24 cellular contexts compared by ENCODE assay signal in the genomic region with DNA sequence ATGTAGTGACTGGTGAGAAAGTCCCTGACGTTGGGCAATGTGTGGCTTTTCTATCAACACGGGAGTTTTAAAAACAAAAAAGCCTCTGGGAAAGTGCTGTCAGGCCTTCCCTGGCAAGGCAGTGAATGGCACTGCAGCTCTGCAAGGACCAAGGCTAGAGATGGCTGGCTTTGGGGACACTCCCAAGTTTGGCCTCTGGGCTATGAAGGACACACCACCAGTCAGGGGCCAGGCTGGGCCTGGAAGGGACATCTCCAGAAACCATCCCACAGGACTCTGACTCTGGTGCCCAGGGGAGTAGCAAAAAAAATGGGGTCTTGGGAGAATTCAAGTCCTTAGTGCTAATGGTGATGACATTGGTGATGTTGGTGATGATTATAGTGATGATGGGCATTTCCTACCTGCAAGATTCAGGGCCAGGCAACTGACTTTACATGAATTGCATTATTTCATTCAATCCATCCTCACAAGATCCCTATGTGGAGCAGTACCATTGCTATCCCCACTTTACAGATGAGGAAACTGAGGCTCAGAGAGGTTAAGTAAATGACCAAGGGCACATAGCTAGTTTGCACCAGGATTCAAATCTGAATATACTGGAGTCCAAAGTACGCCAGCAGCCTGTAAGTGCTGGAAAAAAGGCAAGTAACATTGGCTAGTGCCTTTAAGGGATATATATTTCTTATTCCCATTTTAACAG. TPM values are rescaled to one million over a fixed set of nuclear protein-coding genes. Genes with fewer than 3 reads are reported as not detected.
DNase-seq lines count a peak whose midpoint lies in the region; ATAC-seq, FAIRE-seq and TF ChIP-seq lines count a peak whose summit lies in the region.
"Had no signal": no experiment of that assay in that cellular context is flagged by ENCODE, and none has a peak within 500 bp of the region (broad histone marks: within the 10 kb centered on the region; RNA-seq: fewer than 3 reads in every experiment).

No MANE protein-coding gene starts in this region.

- no peak for TF ChIP-seq RAD21 in K562 (CRISPR knock-in tag; conservative IDR thresholded peaks at IDR 0.05 in 1 of 2, IDR thresholded peaks at IDR 0.05 in 1 of 2)

- in situ Hi-C loops in K562 (cut with MboI): no loop called here

- peaks cover 28% of the 10 kb centered on the region for H3K79me2 ChIP-seq in K562 (ENCODE audit: control insufficient read depth, insufficient read depth, low read length)

- H3K36me3 ChIP-seq in K562 (ENCODE audit: control insufficient read depth, insufficient read depth, low read length) (no peaks in the 10 kb centered on the region), mucosa of rectum (ENCODE audit: control insufficient read depth in 2 of 2, insufficient read depth in 2 of 2, low read length in 2 of 2) (no peaks in the 10 kb centered on the region)
- H3K36me3 ChIP-seq: BLaER1, SJSA1 had no signal

- no peak overlapping the region for H3K4me3 Mint-ChIP-seq in activated CD8-positive, alpha-beta memory T cell treated with anti-CD3 and anti-CD28 coated beads, Interleukin-2, amount 10 ng/mL, durations not matched to agents 7 days and 5 days
- no peak overlapping the region for H3K4me3 Mint-ChIP-seq in type B pancreatic cell

- peak; percentile 42 for DNase-seq in activated CD8-positive, alpha-beta memory T cell treated with anti-CD3 and anti-CD28 coated beads, Interleukin-2, amount 50 U/mL, for 48 hours
- DNase-seq in activated CD8-positive, alpha-beta memory T cell treated with anti-CD3 and anti-CD28 coated beads, Interleukin-2, amount 10 ng/mL, durations not matched to agents 7 days and 5 days: no peak
- no peak for DNase-seq in K562 (ENCODE audit: extremely low read depth in 1 of 4, low spot score in 3 of 4)
- DNase-seq in type B pancreatic cell (ENCODE audit: extremely low spot score, unreplicated experiment): peak; percentile 59
- DNase-seq in NCI-H2107 (lab: John Stamatoyannopoulos, UW): no peak
- DNase-seq: CD4-positive, CD25-positive, alpha-beta regulatory T cell; Kasumi-1; NCI-H1105 treated with DMSO at 0.1 percent for 48 hours; NCI-H146; NCI-H1930; NCI-H446; NCI-H526; NCI-H82; NK-92 treated with Interleukin-12 subunit alpha and Interleukin-12 subunit beta, amount 100 ng/mL, for 24 hours; PC-3 had no signal

- BruUV-seq in K562 (replicated peaks; lab: Mats Ljungman, UMichigan): no TSS peak

- POLR2A ChIA-PET in K562 (lab: Yijun Ruan, JAX): interaction anchor here (0.6 kb wide), 1 partner anchor 206 kb away, joined by 3 read pairs; no protein-coding TSS in a partner anchor

- peaks cover 18% of the 10 kb centered on the region for H3K4me1 Mint-ChIP-seq in activated CD8-positive, alpha-beta memory T cell treated with anti-CD3 and anti-CD28 coated beads, Interleukin-2, amount 10 ng/mL, durations not matched to agents 7 days and 5 days
- peaks cover 3% of the 10 kb centered on the region for H3K4me1 Mint-ChIP-seq in type B pancreatic cell (ENCODE audit: unreplicated experiment)

- no peak for ATAC-seq in activated CD8-positive, alpha-beta memory T cell treated with anti-CD3 and anti-CD28 coated beads, Interleukin-2, amount 10 ng/mL, durations not matched to agents 7 days and 5 days
- ATAC-seq in K562 (no peak), GM19452 (IDR thresholded peaks at IDR 0.05; ENCODE audit: unreplicated experiment) (no peak)
- ATAC-seq: PC-3, Right ventricle myocardium inferior had no signal

- CTCF ChIA-PET in activated CD8-positive, alpha-beta memory T cell treated with anti-CD3 and anti-CD28 coated beads, Interleukin-2, amount 10 ng/mL, durations not matched to agents 7 days and 5 days (lab: Charles Lee): no interaction called here
- CTCF ChIA-PET in K562 (lab: Yijun Ruan, JAX; ENCODE audit: low intra/inter-chr PET ratio): no interaction called here

- WGBS in K562 (ENCODE audit: insufficient coverage, low coverage, missing lambda C conversion rate): 58% methylated on average over 3 of the region's 3 CpGs

- no peak for FAIRE-seq in K562 (lab: Jason Lieb, UNC)
- FAIRE-seq: D721Med, GM18507, H54 had no signal

- no peak overlapping the region for H3K9ac ChIP-seq in K562 (ENCODE audit: insufficient read depth in 1 of 2, low read depth in 2 of 2, low read length in 2 of 2)
- peak overlapping the region in 1 of 2 donors; percentile 27 for H3K9ac ChIP-seq in mucosa of rectum (ENCODE audit: low read depth in 1 of 2, low read length in 2 of 2)
- H3K9ac ChIP-seq: BLaER1 had no signal

- no peak overlapping the region for H2AFZ ChIP-seq in K562 (ENCODE audit: low read depth, low read length)

- H3K4me2 ChIP-seq in K562 (ENCODE audit: insufficient read depth, low read length): no peak overlapping the region
- H3K4me2 ChIP-seq: BLaER1 had no signal

- H3K4me3 ChIP-seq in K562: no peak overlapping the region
- H3K4me3 ChIP-seq in mucosa of rectum (ENCODE audit: low read length in 2 of 2): no peak overlapping the region
- H3K4me3 ChIP-seq: BLaER1, SJSA1 had no signal

- H3K9me3 ChIP-seq in K562 (replicated peaks; ENCODE audit: control insufficient read depth, insufficient read depth, low read depth, low read length) (no peaks in the 10 kb centered on the region), mucosa of rectum (ENCODE audit: control insufficient read depth in 2 of 2, low read length in 2 of 2) (no peaks in the 10 kb centered on the region)
- H3K9me3 ChIP-seq: BLaER1, SJSA1 had no signal

- intact Hi-C loops in K562 (cut with micrococcal nuclease): no loop called here

- H3K27ac Mint-ChIP-seq in activated CD8-positive, alpha-beta memory T cell treated with anti-CD3 and anti-CD28 coated beads, Interleukin-2, amount 10 ng/mL, durations not matched to agents 7 days and 5 days: no peak overlapping the region
- no peak overlapping the region for H3K27ac Mint-ChIP-seq in type B pancreatic cell
- H3K27ac Mint-ChIP-seq: CD4-positive, CD25-positive, alpha-beta regulatory T cell had no signal

- TF ChIP-seq CTCF in K562 (IDR thresholded peaks at IDR 0.05 in 2 of 3, conservative IDR thresholded peaks at IDR 0.05 in 1 of 3; ENCODE audit: insufficient read depth in 2 of 3, low read depth in 1 of 3, low read length in 3 of 3) (no peak), type B pancreatic cell (conservative IDR thresholded peaks at IDR 0.05) (no peak)

- no peak overlapping the region for H3K27ac ChIP-seq in K562 (ENCODE audit: extremely low read depth, low read depth, low read length)
- H3K27ac ChIP-seq in mucosa of rectum (ENCODE audit: low read depth in 2 of 2, low read length in 2 of 2): peak overlapping the region; percentile 85
- H3K27ac ChIP-seq: BLaER1, HL-60, SJSA1 had no signal

- H3K4me1 ChIP-seq in K562 (replicated peaks in 1 of 2; ENCODE audit: control insufficient read depth in 2 of 2, insufficient read depth in 2 of 2, low read length in 2 of 2): peaks cover 11 to 22% of the 10 kb centered on the region in 2 experiments; a peak in 3 of 5 replicates
- H3K4me1 ChIP-seq in mucosa of rectum (ENCODE audit: control insufficient read depth in 2 of 2, insufficient read depth in 2 of 2, low read length in 2 of 2): peaks cover 18 to 21% of the 10 kb centered on the region in 2 donors

- H3K9me3 Mint-ChIP-seq in activated CD8-positive, alpha-beta memory T cell treated with anti-CD3 and anti-CD28 coated beads, Interleukin-2, amount 10 ng/mL, durations not matched to agents 7 days and 5 days (ENCODE audit: low read depth): no peaks in the 10 kb centered on the region
- H3K9me3 Mint-ChIP-seq in type B pancreatic cell: no peaks in the 10 kb centered on the region

- H4K20me1 ChIP-seq in K562 (replicated peaks; ENCODE audit: control insufficient read depth, insufficient read depth, low read length): peaks cover 7% of the 10 kb centered on the region; the same call in 1 of the 2 replicates

- H3K27me3 ChIP-seq in K562 (ENCODE audit: control insufficient read depth in 2 of 2, insufficient read depth in 2 of 2, low read length in 2 of 2) (no peaks in the 10 kb centered on the region), mucosa of rectum (ENCODE audit: control insufficient read depth in 2 of 2, insufficient read depth in 2 of 2, low read length in 2 of 2) (no peaks in the 10 kb centered on the region)

- no peak for TF ChIP-seq POLR2A in K562 (conservative IDR thresholded peaks at IDR 0.05)

- H3K27me3 Mint-ChIP-seq in activated CD8-positive, alpha-beta memory T cell treated with anti-CD3 and anti-CD28 coated beads, Interleukin-2, amount 10 ng/mL, durations not matched to agents 7 days and 5 days: peaks cover 8% of the 10 kb centered on the region
- H3K27me3 Mint-ChIP-seq in type B pancreatic cell: peaks cover 25% of the 10 kb centered on the region

- TF ChIP-seq EP300 in K562 (IDR thresholded peaks at IDR 0.05; ENCODE audit: low read length): no peak

- H3K36me3 Mint-ChIP-seq in activated CD8-positive, alpha-beta memory T cell treated with anti-CD3 and anti-CD28 coated beads, Interleukin-2, amount 10 ng/mL, durations not matched to agents 7 days and 5 days: no peaks in the 10 kb centered on the region
- no peaks in the 10 kb centered on the region for H3K36me3 Mint-ChIP-seq in type B pancreatic cell
- H3K36me3 Mint-ChIP-seq: CD4-positive, CD25-positive, alpha-beta regulatory T cell had no signal

- no peaks in the 10 kb centered on the region for H3K9me1 ChIP-seq in K562 (ENCODE audit: control insufficient read depth, insufficient read depth, low read length)

TF ChIP-seq in K562, 482 proteins besides CTCF, POLR2A, EP300 and RAD21 (continues in another document):
- TF ChIP-seq ZBED1 (IDR thresholded peaks at IDR 0.05): no peak

RNA-seq across cellular contexts. Expression of gene PPARGC1B, which starts 2.6 kb away (rescaled TPM):
- 1 to 10 TPM; 6.0 to 7.2 TPM for total RNA-seq in activated CD8-positive, alpha-beta memory T cell treated with anti-CD3 and anti-CD28 coated beads, Interleukin-2, amount 10 ng/mL, durations not matched to agents 7 days and 5 days
- 34.1 and 39.8 TPM in 2 replicates for total RNA-seq in K562 (2011; cell fraction: chromatin; rRNA removed; ENCODE audit: low replicate concordance)
- total RNA-seq in K562 (2011; cell fraction: nucleolus; rRNA removed): 20.5 and 21.1 TPM in 2 replicates
- 24.4 and 30.4 TPM in 2 replicates for total RNA-seq in K562 (2011; cell fraction: nucleoplasm; rRNA removed)
- 8.6 and 10.9 TPM in 2 replicates for total RNA-seq in K562 (2014; rRNA removed)
- total RNA-seq in K562 (2014; rRNA removed; fragmentation: Illumina TruSeq; extraction: Trizol): 7.1 TPM in 2 replicates
- 7.3 and 8.1 TPM in 2 replicates for total RNA-seq in K562 (2015; rRNA removed; fragmentation: Illumina TruSeq; extraction: Trizol)
- total RNA-seq in K562 (2021): 23.3 and 29.0 TPM in 2 replicates
- 2.8 and 3.0 TPM in 2 replicates for polyA plus RNA-seq in K562 (2011; rRNA removed)
- 2.2 and 2.6 TPM in 2 replicates for polyA plus RNA-seq in K562 (2011; cell fraction: cytosol; rRNA removed)
- polyA plus RNA-seq in K562 (2011; cell fraction: nucleus; rRNA removed): 13.0 and 17.4 TPM in 2 replicates
- 6.4 and 8.1 TPM in 2 replicates for polyA plus RNA-seq in K562 (2012)
- 11.6 and 11.7 TPM in 2 replicates for polyA plus RNA-seq in K562 (2014; fragmentation: Illumina TruSeq; extraction: Trizol)
- polyA plus RNA-seq in K562 (2014; fragmentation: Nextera tagmentation; extraction: Ambion mirVana): 1 to 10 TPM; 2.5 to 6.3 TPM
- polyA plus RNA-seq in K562 (2014; rRNA removed): 8.7 and 8.8 TPM in 2 replicates
- polyA minus RNA-seq in K562 (2011; rRNA and poly(A)+ RNA removed): 7.3 and 7.7 TPM in 2 replicates
- 8.8 and 11.6 TPM in 2 replicates for polyA minus RNA-seq in K562 (2011; cell fraction: cytosol; rRNA and poly(A)+ RNA removed)
- 9.4 and 10.8 TPM in 2 replicates for polyA minus RNA-seq in K562 (2011; cell fraction: nucleus; rRNA and poly(A)+ RNA removed)
- 5.4 and 8.5 TPM in 2 replicates for total RNA-seq in type B pancreatic cell (ENCODE audit: low replicate concordance)

Comparison
In these comparisons a context has a peak if more than half of its experiments do, and no peak if none do; other contexts are left out.
1. DNase-seq: peak in activated CD8-positive, alpha-beta memory T cell treated with anti-CD3 and anti-CD28 coated beads, Interleukin-2, amount 50 U/mL, for 48 hours (single experiment) and type B pancreatic cell (single experiment); none in activated CD8-positive, alpha-beta memory T cell treated with anti-CD3 and anti-CD28 coated beads, Interleukin-2, amount 10 ng/mL, durations not matched to agents 7 days and 5 days (single experiment), K562 (0 of 4) and NCI-H2107 (single experiment).